2 cellular contexts compared by ENCODE assay signal in genomic region chr18:9403795-9404564, GRCh38.
TF ChIP-seq lines count a peak whose summit lies in the region.

No MANE protein-coding gene starts in this region.

TF ChIP-seq in SK-N-SH, 30 proteins besides CTCF, POLR2A, EP300 and RAD21:
- TF ChIP-seq PBX3 (IDR thresholded peaks at IDR 0.05) (no peak), FOSL2 (IDR thresholded peaks at IDR 0.05; ENCODE audit: borderline replicate concordance, low read depth) (no peak), POLR2AphosphoS5 (IDR thresholded peaks at IDR 0.05; ENCODE audit: low read depth, low read length) (no peak), TAF1 (IDR thresholded peaks at IDR 0.05; ENCODE audit: borderline replicate concordance, low read depth, low read length) (no peak), FOXJ3 (CRISPR knock-in tag; IDR thresholded peaks at IDR 0.05) (no peak), GATA2 (CRISPR knock-in tag; IDR thresholded peaks at IDR 0.05) (no peak), CHD2 (IDR thresholded peaks at IDR 0.05; ENCODE audit: low read length, partially characterized antibody) (no peak), REST (IDR thresholded peaks at IDR 0.05; ENCODE audit: low read depth, low read length) (no peak), IRF3 (IDR thresholded peaks at IDR 0.05; ENCODE audit: low read depth, low read length) (no peak), GABPA (IDR thresholded peaks at IDR 0.05; ENCODE audit: low read depth) (no peak), TEAD4 (IDR thresholded peaks at IDR 0.05; ENCODE audit: borderline replicate concordance, insufficient read depth) (no peak), FOXM1 (IDR thresholded peaks at IDR 0.05; ENCODE audit: low read depth) (no peak), NRF1 (IDR thresholded peaks at IDR 0.05; ENCODE audit: low read depth, low read length) (no peak), TCF12 (IDR thresholded peaks at IDR 0.05) (no peak), NFIC (IDR thresholded peaks at IDR 0.05; ENCODE audit: borderline replicate concordance) (no peak)
- TF ChIP-seq, protein P1, sequence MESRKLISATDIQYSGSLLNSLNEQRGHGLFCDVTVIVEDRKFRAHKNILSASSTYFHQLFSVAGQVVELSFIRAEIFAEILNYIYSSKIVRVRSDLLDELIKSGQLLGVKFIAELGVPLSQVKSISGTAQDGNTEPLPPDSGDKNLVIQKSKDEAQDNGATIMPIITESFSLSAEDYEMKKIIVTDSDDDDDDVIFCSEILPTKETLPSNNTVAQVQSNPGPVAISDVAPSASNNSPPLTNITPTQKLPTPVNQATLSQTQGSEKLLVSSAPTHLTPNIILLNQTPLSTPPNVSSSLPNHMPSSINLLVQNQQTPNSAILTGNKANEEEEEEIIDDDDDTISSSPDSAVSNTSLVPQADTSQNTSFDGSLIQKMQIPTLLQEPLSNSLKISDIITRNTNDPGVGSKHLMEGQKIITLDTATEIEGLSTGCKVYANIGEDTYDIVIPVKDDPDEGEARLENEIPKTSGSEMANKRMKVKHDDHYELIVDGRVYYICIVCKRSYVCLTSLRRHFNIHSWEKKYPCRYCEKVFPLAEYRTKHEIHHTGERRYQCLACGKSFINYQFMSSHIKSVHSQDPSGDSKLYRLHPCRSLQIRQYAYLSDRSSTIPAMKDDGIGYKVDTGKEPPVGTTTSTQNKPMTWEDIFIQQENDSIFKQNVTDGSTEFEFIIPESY (IDR thresholded peaks at IDR 0.05; ENCODE audit: borderline replicate concordance, low read depth) = no peak
- TF ChIP-seq, protein P2, sequence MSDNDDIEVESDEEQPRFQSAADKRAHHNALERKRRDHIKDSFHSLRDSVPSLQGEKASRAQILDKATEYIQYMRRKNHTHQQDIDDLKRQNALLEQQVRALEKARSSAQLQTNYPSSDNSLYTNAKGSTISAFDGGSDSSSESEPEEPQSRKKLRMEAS (IDR thresholded peaks at IDR 0.05; ENCODE audit: low read depth) = no peak
- TF ChIP-seq, protein P3, sequence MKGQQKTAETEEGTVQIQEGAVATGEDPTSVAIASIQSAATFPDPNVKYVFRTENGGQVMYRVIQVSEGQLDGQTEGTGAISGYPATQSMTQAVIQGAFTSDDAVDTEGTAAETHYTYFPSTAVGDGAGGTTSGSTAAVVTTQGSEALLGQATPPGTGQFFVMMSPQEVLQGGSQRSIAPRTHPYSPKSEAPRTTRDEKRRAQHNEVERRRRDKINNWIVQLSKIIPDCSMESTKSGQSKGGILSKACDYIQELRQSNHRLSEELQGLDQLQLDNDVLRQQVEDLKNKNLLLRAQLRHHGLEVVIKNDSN (IDR thresholded peaks at IDR 0.05; ENCODE audit: borderline replicate concordance, low read depth) = no peak
- TF ChIP-seq, protein P4, sequence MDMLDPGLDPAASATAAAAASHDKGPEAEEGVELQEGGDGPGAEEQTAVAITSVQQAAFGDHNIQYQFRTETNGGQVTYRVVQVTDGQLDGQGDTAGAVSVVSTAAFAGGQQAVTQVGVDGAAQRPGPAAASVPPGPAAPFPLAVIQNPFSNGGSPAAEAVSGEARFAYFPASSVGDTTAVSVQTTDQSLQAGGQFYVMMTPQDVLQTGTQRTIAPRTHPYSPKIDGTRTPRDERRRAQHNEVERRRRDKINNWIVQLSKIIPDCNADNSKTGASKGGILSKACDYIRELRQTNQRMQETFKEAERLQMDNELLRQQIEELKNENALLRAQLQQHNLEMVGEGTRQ (IDR thresholded peaks at IDR 0.05; ENCODE audit: borderline replicate concordance, low read depth, low read length) = no peak

TF ChIP-seq in SK-N-SH treated with all-trans-retinoic acid at 6 μM for 48 hours, 23 proteins besides CTCF, POLR2A, EP300 and RAD21:
- TF ChIP-seq CREB5 (CRISPR knock-in tag; IDR thresholded peaks at IDR 0.05; ENCODE audit: low read depth) (no peak), ZFP3 (CRISPR knock-in tag; IDR thresholded peaks at IDR 0.05) (no peak), ZNF8 (CRISPR knock-in tag; IDR thresholded peaks at IDR 0.05) (no peak), TCF4 (CRISPR knock-in tag; IDR thresholded peaks at IDR 0.05; ENCODE audit: borderline replicate concordance) (no peak), PPARA (CRISPR knock-in tag; IDR thresholded peaks at IDR 0.05; ENCODE audit: borderline replicate concordance) (no peak), ESRRG (CRISPR knock-in tag; IDR thresholded peaks at IDR 0.05) (no peak), SNAI2 (CRISPR knock-in tag; IDR thresholded peaks at IDR 0.05) (no peak), ISL1 (CRISPR knock-in tag; IDR thresholded peaks at IDR 0.05) (no peak), TOX (CRISPR knock-in tag; IDR thresholded peaks at IDR 0.05; ENCODE audit: borderline replicate concordance) (no peak), ARNTL (CRISPR knock-in tag; IDR thresholded peaks at IDR 0.05; ENCODE audit: borderline replicate concordance, low read depth) (no peak), OSR1 (CRISPR knock-in tag; IDR thresholded peaks at IDR 0.05) (no peak), GLIS3 (CRISPR knock-in tag; IDR thresholded peaks at IDR 0.05) (no peak), RARB (CRISPR knock-in tag; IDR thresholded peaks at IDR 0.05) (no peak), PATZ1 (CRISPR knock-in tag; IDR thresholded peaks at IDR 0.05; ENCODE audit: borderline replicate concordance) (no peak), ZNF565 (CRISPR knock-in tag; conservative IDR thresholded peaks at IDR 0.05; ENCODE audit: low read depth) (no peak), ZFP30 (CRISPR knock-in tag; IDR thresholded peaks at IDR 0.05) (no peak), ZNF70 (CRISPR knock-in tag; IDR thresholded peaks at IDR 0.05) (no peak), BACH2 (CRISPR knock-in tag; IDR thresholded peaks at IDR 0.05; ENCODE audit: borderline replicate concordance) (no peak)
- TF ChIP-seq, protein P5, sequence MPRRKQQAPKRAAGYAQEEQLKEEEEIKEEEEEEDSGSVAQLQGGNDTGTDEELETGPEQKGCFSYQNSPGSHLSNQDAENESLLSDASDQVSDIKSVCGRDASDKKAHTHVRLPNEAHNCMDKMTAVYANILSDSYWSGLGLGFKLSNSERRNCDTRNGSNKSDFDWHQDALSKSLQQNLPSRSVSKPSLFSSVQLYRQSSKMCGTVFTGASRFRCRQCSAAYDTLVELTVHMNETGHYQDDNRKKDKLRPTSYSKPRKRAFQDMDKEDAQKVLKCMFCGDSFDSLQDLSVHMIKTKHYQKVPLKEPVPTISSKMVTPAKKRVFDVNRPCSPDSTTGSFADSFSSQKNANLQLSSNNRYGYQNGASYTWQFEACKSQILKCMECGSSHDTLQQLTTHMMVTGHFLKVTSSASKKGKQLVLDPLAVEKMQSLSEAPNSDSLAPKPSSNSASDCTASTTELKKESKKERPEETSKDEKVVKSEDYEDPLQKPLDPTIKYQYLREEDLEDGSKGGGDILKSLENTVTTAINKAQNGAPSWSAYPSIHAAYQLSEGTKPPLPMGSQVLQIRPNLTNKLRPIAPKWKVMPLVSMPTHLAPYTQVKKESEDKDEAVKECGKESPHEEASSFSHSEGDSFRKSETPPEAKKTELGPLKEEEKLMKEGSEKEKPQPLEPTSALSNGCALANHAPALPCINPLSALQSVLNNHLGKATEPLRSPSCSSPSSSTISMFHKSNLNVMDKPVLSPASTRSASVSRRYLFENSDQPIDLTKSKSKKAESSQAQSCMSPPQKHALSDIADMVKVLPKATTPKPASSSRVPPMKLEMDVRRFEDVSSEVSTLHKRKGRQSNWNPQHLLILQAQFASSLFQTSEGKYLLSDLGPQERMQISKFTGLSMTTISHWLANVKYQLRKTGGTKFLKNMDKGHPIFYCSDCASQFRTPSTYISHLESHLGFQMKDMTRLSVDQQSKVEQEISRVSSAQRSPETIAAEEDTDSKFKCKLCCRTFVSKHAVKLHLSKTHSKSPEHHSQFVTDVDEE (CRISPR knock-in tag; IDR thresholded peaks at IDR 0.05) = no peak
- TF ChIP-seq, protein P6, sequence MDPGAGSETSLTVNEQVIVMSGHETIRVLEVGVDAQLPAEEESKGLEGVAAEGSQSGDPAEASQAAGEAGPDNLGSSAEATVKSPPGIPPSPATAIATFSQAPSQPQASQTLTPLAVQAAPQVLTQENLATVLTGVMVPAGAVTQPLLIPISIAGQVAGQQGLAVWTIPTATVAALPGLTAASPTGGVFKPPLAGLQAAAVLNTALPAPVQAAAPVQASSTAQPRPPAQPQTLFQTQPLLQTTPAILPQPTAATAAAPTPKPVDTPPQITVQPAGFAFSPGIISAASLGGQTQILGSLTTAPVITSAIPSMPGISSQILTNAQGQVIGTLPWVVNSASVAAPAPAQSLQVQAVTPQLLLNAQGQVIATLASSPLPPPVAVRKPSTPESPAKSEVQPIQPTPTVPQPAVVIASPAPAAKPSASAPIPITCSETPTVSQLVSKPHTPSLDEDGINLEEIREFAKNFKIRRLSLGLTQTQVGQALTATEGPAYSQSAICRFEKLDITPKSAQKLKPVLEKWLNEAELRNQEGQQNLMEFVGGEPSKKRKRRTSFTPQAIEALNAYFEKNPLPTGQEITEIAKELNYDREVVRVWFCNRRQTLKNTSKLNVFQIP (CRISPR knock-in tag; IDR thresholded peaks at IDR 0.05; ENCODE audit: borderline replicate concordance, low read depth) = no peak
